Comparison of ENCODE assay signal across 8 cellular contexts in the genomic region with DNA sequence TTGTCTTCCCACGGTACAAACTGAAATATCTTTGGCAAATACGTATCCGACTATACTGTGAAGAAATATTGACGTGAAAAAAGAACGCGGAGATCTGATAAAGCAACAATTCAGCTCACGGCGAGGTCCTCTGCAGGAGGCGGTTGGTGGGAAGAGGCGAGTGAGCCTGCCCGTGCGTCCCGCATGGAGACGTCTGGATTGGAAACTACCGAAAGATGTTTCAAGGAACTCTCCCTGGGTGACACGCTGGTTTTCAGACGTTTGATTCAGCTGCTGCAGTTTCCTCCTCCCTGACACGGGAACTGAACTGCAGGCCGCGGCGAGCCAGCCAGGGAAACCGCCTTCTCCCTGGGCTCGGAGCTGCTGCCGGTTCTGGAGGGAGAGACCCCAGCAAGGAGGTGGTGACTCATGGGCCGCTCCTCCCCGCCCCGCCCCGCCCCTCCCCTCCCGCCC. TPM values are rescaled to one million over a fixed set of nuclear protein-coding genes. Genes with fewer than 3 reads are reported as not detected.
DNase-seq lines count a peak whose midpoint lies in the region; ATAC-seq, FAIRE-seq and TF ChIP-seq lines count a peak whose summit lies in the region.
"Had no signal": no experiment of that assay in that cellular context is flagged by ENCODE, and none has a peak within 500 bp of the region (broad histone marks: within the 10 kb centered on the region; RNA-seq: fewer than 3 reads in every experiment).

No MANE protein-coding gene starts in this region.

- no peak for TF ChIP-seq POLR2A in GM12892 (IDR thresholded peaks at IDR 0.05; ENCODE audit: low read depth, low read length)

- no peak for FAIRE-seq in GM12892 (lab: Jason Lieb, UNC)
- FAIRE-seq: islet of Langerhans had no signal

- H3K27me3 ChIP-seq in layer of hippocampus (ENCODE audit: control insufficient read depth, insufficient read depth, low read length) = no peaks in the 10 kb centered on the region

- no peak for ATAC-seq in HG03025 (IDR thresholded peaks at IDR 0.05; ENCODE audit: low FRiP score, unreplicated experiment)

- DNase-seq in GM12892 (ENCODE audit: insufficient read length) (peak; percentile 37), NCI-H2171 treated with DMSO at 0.1 percent for 48 hours (lab: John Stamatoyannopoulos, UW) (peak; percentile 85), dermis blood vessel endothelial cell (peak; percentile 69)
- DNase-seq in activated CD4-positive, alpha-beta T cell treated with anti-CD3 and anti-CD28 coated beads for 1 hour = peak; percentile 33
- peak in 2 of 3 donors; percentile 24 to 26 for DNase-seq in stimulated activated CD4-positive, alpha-beta T cell treated with anti-CD3 and anti-CD28 coated beads, Interleukin-12 subunit alpha, Interleukin-12 subunit beta, amount 100 ng/mL, for 48 hours (ENCODE audit: low read depth in 2 of 3, low spot score in 1 of 3)

- H3K27ac ChIP-seq in layer of hippocampus (ENCODE audit: low read depth, low read length) = peak overlapping the region; percentile 74

RNA-seq across cellular contexts. Expression of gene COL6A1, which starts 0.4 kb away (rescaled TPM):
- not detected for polyA plus RNA-seq in GM12892 (2012; ENCODE audit: missing spikeins)
- total RNA-seq in dermis blood vessel endothelial cell = 8.5 and 32.7 TPM in 2 replicates

Comparison
In these comparisons a context has a peak if more than half of its experiments do, and no peak if none do; other contexts are left out.
1. DNase-seq: peak in every context shown above with its lines; median percentile 85 in NCI-H2171 treated with DMSO at 0.1 percent for 48 hours; 69 in dermis blood vessel endothelial cell; 37 in GM12892; 33 in activated CD4-positive, alpha-beta T cell treated with anti-CD3 and anti-CD28 coated beads for 1 hour; 25 in stimulated activated CD4-positive, alpha-beta T cell treated with anti-CD3 and anti-CD28 coated beads, Interleukin-12 subunit alpha, Interleukin-12 subunit beta, amount 100 ng/mL, for 48 hours.